Comparison of ENCODE assay signal across 1 cellular context in genomic region chr20:35558416-35558815, GRCh38.
TF ChIP-seq lines count a peak whose summit lies in the region.

No MANE protein-coding gene starts in this region.

TF ChIP-seq in HepG2, 621 proteins besides CTCF, POLR2A, EP300 and RAD21:
- TF ChIP-seq ZFP91 (CRISPR knock-in tag; IDR thresholded peaks at IDR 0.05; ENCODE audit: borderline replicate concordance) (0 out of 2 replicates have a peak, but pooled peaks have one; percentile 8), CREM (IDR thresholded peaks at IDR 0.05) (no peak), CREM (CRISPR knock-in tag; IDR thresholded peaks at IDR 0.05) (no peak), NRL (CRISPR knock-in tag; IDR thresholded peaks at IDR 0.05; ENCODE audit: borderline replicate concordance) (no peak), TAF1 (CRISPR knock-in tag; IDR thresholded peaks at IDR 0.05) (no peak), SMAD9 (CRISPR knock-in tag; IDR thresholded peaks at IDR 0.05) (no peak), ZNF20 (CRISPR knock-in tag; IDR thresholded peaks at IDR 0.05) (no peak)
